8 cellular contexts compared by ENCODE assay signal in genomic region chr9:111926421-111926875, GRCh38. TPM values are rescaled to one million over a fixed set of nuclear protein-coding genes. Genes with fewer than 3 reads are reported as not detected.
A peak's percentile ranks its signal among the peaks of the same experiment; 100 is the strongest.
DNase-seq lines count a peak whose midpoint lies in the region; ATAC-seq, FAIRE-seq and TF ChIP-seq lines count a peak whose summit lies in the region.

No MANE protein-coding gene starts in this region.

- WGBS in liver: 54% methylated on average over 6 of the region's 6 CpGs
- WGBS in HepG2 (ENCODE audit: low lambda C conversion rate): 94% methylated on average over 6 of the region's 6 CpGs
- 69 to 71% methylated on average over 6 of the region's 6 CpGs for WGBS in esophagus, 2 donors
- 12 to 17% (median 13%) methylated on average over 6 of the region's 6 CpGs for WGBS in spleen, 5 donors

- H2AFZ ChIP-seq in HepG2 (ENCODE audit: low read length): no peak overlapping the region

- TF ChIP-seq CTCF in liver (IDR thresholded peaks at IDR 0.05; ENCODE audit: low read depth, low read length, missing input control) (no peak), HepG2 (CRISPR knock-in tag; IDR thresholded peaks at IDR 0.05) (no peak), spleen (IDR thresholded peaks at IDR 0.05 in 8 of 11, conservative IDR thresholded peaks at IDR 0.05 in 3 of 11) (no peak)

- H3K4me2 ChIP-seq in HepG2 (ENCODE audit: low read depth, low read length): no peak overlapping the region

- intact Hi-C loops in HepG2 (cut with micrococcal nuclease; ENCODE audit: unreplicated experiment) (no loop called here), spleen (cut with DNase I; ENCODE audit: low total_unique reads) (no loop called here)

- CTCF ChIA-PET in HepG2 (lab: Yijun Ruan, JAX; ENCODE audit: low intra/inter-chr PET ratio, low total read pairs): no interaction called here

- no TSS peak for BruUV-seq in HepG2 (replicated peaks; lab: Mats Ljungman, UMichigan)

- no peak overlapping the region for H3K9ac ChIP-seq in liver (ENCODE audit: low read depth in 1 of 2, low read length in 2 of 2)
- H3K9ac ChIP-seq in HepG2 (ENCODE audit: insufficient read depth, low read depth, low read length): no peak overlapping the region

- no peak for TF ChIP-seq EP300 in HepG2 (IDR thresholded peaks at IDR 0.05; ENCODE audit: low read depth in 2 of 2, low read length in 2 of 2)
- no peak for TF ChIP-seq EP300 in HepG2 (CRISPR knock-in tag; IDR thresholded peaks at IDR 0.05; ENCODE audit: borderline replicate concordance)

- H3K27ac ChIP-seq in liver (ENCODE audit: low read depth in 1 of 2, low read length in 2 of 2): peak overlapping the region in 1 of 2 donors; percentile 57
- H3K27ac ChIP-seq in HepG2 (ENCODE audit: extremely low read length, insufficient read depth, low read length): no peak overlapping the region
- H3K27ac ChIP-seq in esophagus (ENCODE audit: low read depth in 2 of 2, low read length in 1 of 2): peak overlapping the region; percentile 9 to 17
- peak overlapping the region; percentile 62 to 89 (median 81) for H3K27ac ChIP-seq in spleen

- H3K9me3 ChIP-seq in liver (ENCODE audit: control insufficient read depth in 4 of 4, low read length in 3 of 4) (no peaks in the 10 kb centered on the region), HepG2 (ENCODE audit: low read length) (no peaks in the 10 kb centered on the region), esophagus (ENCODE audit: control insufficient read depth in 2 of 2, insufficient read depth in 1 of 2, low read depth in 1 of 2, low read length in 1 of 2) (no peaks in the 10 kb centered on the region), spleen (no peaks in the 10 kb centered on the region)

- peaks cover 3 to 14% (median 9%) of the 10 kb centered on the region in 4 donors for H3K36me3 ChIP-seq in liver (ENCODE audit: control insufficient read depth in 4 of 4, insufficient read depth in 3 of 4, low read depth in 1 of 4, low read length in 3 of 4)
- H3K36me3 ChIP-seq in HepG2 (replicated peaks in 1 of 2; ENCODE audit: control insufficient read depth in 1 of 2, insufficient read depth in 2 of 2, low read length in 2 of 2): peaks cover 2 to 6% of the 10 kb centered on the region in 2 experiments; a peak in 3 of 5 replicates
- H3K36me3 ChIP-seq in esophagus (ENCODE audit: control insufficient read depth in 2 of 2, insufficient read depth in 2 of 2, low read length in 1 of 2): peaks cover 0 to 2% of the 10 kb centered on the region in 2 donors
- H3K36me3 ChIP-seq in spleen: peaks cover 0 to 87% (median 36%) of the 10 kb centered on the region in 6 donors

- POLR2A ChIA-PET in HepG2 (lab: Yijun Ruan, JAX): no interaction called here

- no peak for ATAC-seq in HepG2
- ATAC-seq in HG03439 (IDR thresholded peaks at IDR 0.05; ENCODE audit: unreplicated experiment): peak; percentile 96

- DNase-seq in HepG2 (ENCODE audit: low spot score) (no peak), spleen (peak; percentile 92), NCI-H345 treated with DMSO at 0.1 percent for 48 hours (lab: John Stamatoyannopoulos, UW; ENCODE audit: unreplicated experiment) (no peak), NCI-H446 treated with DMSO at 0.1 percent for 48 hours (lab: John Stamatoyannopoulos, UW) (no peak)
- peak; percentile 24 for DNase-seq in activated CD4-positive, CD25-positive, alpha-beta regulatory T cell treated with anti-CD3 and anti-CD28 coated beads, Interleukin-2, amount 50 U/mL, for 16 hours (ENCODE audit: low read depth, low spot score)

- TF ChIP-seq RAD21 in liver (IDR thresholded peaks at IDR 0.05) (peak in 1 of 2 donors; percentile 29), HepG2 (CRISPR knock-in tag; IDR thresholded peaks at IDR 0.05) (no peak)

- in situ Hi-C loops in HepG2 (cut with HindIII; ENCODE audit: extremely low pct_ligation_motif_present, low pct_unique_long_range_greater_than_20kb): no loop called here

- H3K4me1 ChIP-seq in liver (ENCODE audit: control insufficient read depth in 4 of 4, insufficient read depth in 4 of 4, low read length in 3 of 4) (peaks cover 0 to 9% (median 5%) of the 10 kb centered on the region in 4 donors), HepG2 (ENCODE audit: insufficient read depth, low read length) (peaks cover 6% of the 10 kb centered on the region; the same call in 1 of the 2 replicates), esophagus (ENCODE audit: control insufficient read depth in 2 of 2, insufficient read depth in 2 of 2, low read length in 1 of 2) (peaks cover 0 to 3% of the 10 kb centered on the region in 2 donors), spleen (peaks cover 32 to 87% (median 64%) of the 10 kb centered on the region in 6 donors)

- no peaks in the 10 kb centered on the region for H4K20me1 ChIP-seq in HepG2 (ENCODE audit: insufficient read depth, low read length)

- FAIRE-seq in HepG2 (lab: Jason Lieb, UNC): no peak

- no peaks in the 10 kb centered on the region for H3K79me2 ChIP-seq in HepG2 (ENCODE audit: insufficient read depth, low read length)

- H3K4me3 ChIP-seq in liver (ENCODE audit: low read depth in 1 of 3, low read length in 3 of 3) (no peak overlapping the region), HepG2 (replicated peaks in 1 of 3; ENCODE audit: insufficient read depth in 1 of 3, low read depth in 2 of 3, low read length in 3 of 3) (no peak overlapping the region), esophagus (ENCODE audit: low read depth in 1 of 2, low read length in 2 of 2) (no peak overlapping the region), spleen (peak overlapping the region in 1 of 8 donors; percentile 36)

- TF ChIP-seq POLR2A in HepG2 (IDR thresholded peaks at IDR 0.05; ENCODE audit: insufficient read depth in 1 of 2, low read depth in 2 of 2, low read length in 2 of 2) (no peak), spleen (IDR thresholded peaks at IDR 0.05) (no peak)

- H3K27me3 ChIP-seq in liver (ENCODE audit: control insufficient read depth in 4 of 4, insufficient read depth in 4 of 4, low read length in 3 of 4): no peaks in the 10 kb centered on the region
- H3K27me3 ChIP-seq in HepG2 (ENCODE audit: control insufficient read depth in 1 of 2, insufficient read depth in 2 of 2, low read length in 2 of 2): no peaks in the 10 kb centered on the region
- no peaks in the 10 kb centered on the region for H3K27me3 ChIP-seq in esophagus (ENCODE audit: control insufficient read depth in 1 of 2, insufficient read depth in 2 of 2, low read length in 2 of 2)
- H3K27me3 ChIP-seq in spleen (replicated peaks in 1 of 7): no peaks in the 10 kb centered on the region

TF ChIP-seq in liver, 16 proteins besides CTCF, POLR2A, EP300 and RAD21:
- peak; percentile 26 for TF ChIP-seq SP1 (IDR thresholded peaks at IDR 0.05)
- TF ChIP-seq NR2F2 (IDR thresholded peaks at IDR 0.05): peak; percentile 79
- no peak for TF ChIP-seq EGR1 (IDR thresholded peaks at IDR 0.05; ENCODE audit: low read depth in 2 of 2)
TF ChIP-seq in liver: peak in this region for 2.

TF ChIP-seq in HepG2, 621 proteins besides CTCF, POLR2A, EP300 and RAD21:
- TF ChIP-seq HIC2 (CRISPR knock-in tag; IDR thresholded peaks at IDR 0.05; ENCODE audit: low read depth): no peak
- TF ChIP-seq ZNF550 (CRISPR knock-in tag; IDR thresholded peaks at IDR 0.05; ENCODE audit: borderline replicate concordance): no peak
- no peak for TF ChIP-seq TP53 (CRISPR knock-in tag; conservative IDR thresholded peaks at IDR 0.05)

RNA-seq across cellular contexts. Expression of gene UGCG, which starts 29.8 kb away (rescaled TPM):
- 10 to 100 TPM; 15.7 to 44.2 TPM for total RNA-seq in liver
- 1 to 10 TPM; 5.2 to 8.2 TPM for polyA plus RNA-seq in liver
- total RNA-seq in HepG2 (2016; rRNA removed; fragmentation: Illumina TruSeq; extraction: Trizol): 9.7 and 13.9 TPM in 2 replicates
- total RNA-seq in HepG2 (2016; cell fraction: cytosol; rRNA removed; fragmentation: Illumina TruSeq; extraction: Trizol; ENCODE audit: low read depth): 1.7 and 3.0 TPM in 2 replicates
- 9.4 and 13.3 TPM in 2 replicates for total RNA-seq in HepG2 (2016; cell fraction: insoluble cytoplasmic fraction; rRNA removed; fragmentation: Illumina TruSeq; extraction: Trizol)
- total RNA-seq in HepG2 (2016; cell fraction: membrane; rRNA removed; fragmentation: Illumina TruSeq; extraction: Trizol): 5.6 and 7.5 TPM in 2 replicates
- 17.0 and 18.2 TPM in 2 replicates for total RNA-seq in HepG2 (2016; cell fraction: nucleus; rRNA removed; fragmentation: Illumina TruSeq; extraction: Trizol)
- 8.1 and 10.5 TPM in 2 replicates for polyA plus RNA-seq in HepG2 (2011; rRNA removed)
- polyA plus RNA-seq in HepG2 (2011; cell fraction: cytosol; rRNA removed): 3.9 and 7.2 TPM in 2 replicates
- 3.6 and 4.0 TPM in 2 replicates for polyA plus RNA-seq in HepG2 (2011; cell fraction: nucleus; rRNA removed)
- polyA plus RNA-seq in HepG2 (2012): 7.5 and 8.2 TPM in 2 replicates
- 0.66 and 0.74 TPM in 2 replicates for polyA plus RNA-seq in HepG2 (2016; cell fraction: cytosol; fragmentation: Illumina TruSeq; extraction: Trizol; ENCODE audit: low read depth)
- 6.2 and 6.3 TPM in 2 replicates for polyA plus RNA-seq in HepG2 (2016; cell fraction: insoluble cytoplasmic fraction; fragmentation: Illumina TruSeq; extraction: Trizol; ENCODE audit: low read depth)
- polyA plus RNA-seq in HepG2 (2016; cell fraction: membrane; fragmentation: Illumina TruSeq; extraction: Trizol; ENCODE audit: low read depth): 1.9 and 2.5 TPM in 2 replicates
- 15.4 and 15.5 TPM in 2 replicates for polyA plus RNA-seq in HepG2 (2016; cell fraction: nucleus; fragmentation: Illumina TruSeq; extraction: Trizol; ENCODE audit: insufficient read depth, low read depth)
- polyA minus RNA-seq in HepG2 (2011; rRNA and poly(A)+ RNA removed; ENCODE audit: low replicate concordance): 6.6 and 14.5 TPM in 2 replicates
- 14.6 and 14.9 TPM in 2 replicates for polyA minus RNA-seq in HepG2 (2011; cell fraction: cytosol; rRNA and poly(A)+ RNA removed)
- 15.7 and 19.0 TPM in 2 replicates for polyA minus RNA-seq in HepG2 (2011; cell fraction: nucleus; rRNA and poly(A)+ RNA removed)
- 10 to 100 TPM; 26.7 to 37.7 TPM for polyA plus RNA-seq in esophagus
- total RNA-seq in spleen: 100 to 1,000 TPM in 3 of 7 donors, 10 to 100 TPM in 4; 62.8 to 178 (median 100.0) TPM
- 10 to 100 TPM; 18.1 to 23.8 (median 20.7) TPM for polyA plus RNA-seq in spleen

Comparison
In these comparisons a context has a peak if more than half of its experiments do, and no peak if none do; other contexts are left out.
1. DNase-seq: peak in activated CD4-positive, CD25-positive, alpha-beta regulatory T cell treated with anti-CD3 and anti-CD28 coated beads, Interleukin-2, amount 50 U/mL, for 16 hours (single experiment) and spleen (single experiment); none in HepG2 (single experiment), NCI-H345 treated with DMSO at 0.1 percent for 48 hours (single experiment) and NCI-H446 treated with DMSO at 0.1 percent for 48 hours (single experiment).